In genomic region chr6:34022250-34022872, GRCh38 we compare ENCODE assay signal across 1 cellular context.
TF ChIP-seq lines count a peak whose summit lies in the region.

No MANE protein-coding gene starts in this region.

TF ChIP-seq in H1, 55 proteins besides CTCF, POLR2A, EP300 and RAD21 (continued from another document):
- no peak for TF ChIP-seq SIN3A (conservative IDR thresholded peaks at IDR 0.05 in 1 of 2, IDR thresholded peaks at IDR 0.05 in 1 of 2; ENCODE audit: low read depth in 1 of 2, low read length in 2 of 2)
- TF ChIP-seq GABPA (IDR thresholded peaks at IDR 0.05; ENCODE audit: borderline replicate concordance, insufficient read depth, low read length) = no peak
- no peak for TF ChIP-seq KDM4A (IDR thresholded peaks at IDR 0.05; ENCODE audit: low read depth, low read length, severe bottlenecking)
- TF ChIP-seq BCL11A (IDR thresholded peaks at IDR 0.05; ENCODE audit: low read depth in 2 of 2, low read length in 2 of 2) = no peak
- TF ChIP-seq EZH2 (IDR thresholded peaks at IDR 0.05; ENCODE audit: low read depth, low read length, severe bottlenecking) = no peak
- no peak for TF ChIP-seq CEBPB (IDR thresholded peaks at IDR 0.05; ENCODE audit: low read depth, low read length)
- no peak for TF ChIP-seq SP1 (IDR thresholded peaks at IDR 0.05; ENCODE audit: low read depth, low read length)
- TF ChIP-seq JUN (IDR thresholded peaks at IDR 0.05; ENCODE audit: low read depth, low read length) = no peak
- no peak for TF ChIP-seq YY1 (IDR thresholded peaks at IDR 0.05; ENCODE audit: low read depth, low read length)
- TF ChIP-seq RXRA (IDR thresholded peaks at IDR 0.05; ENCODE audit: insufficient read depth, low read depth, low read length) = no peak
TF ChIP-seq in H1: peak in this region for 0.
